ENCODE assay signal across 8 cellular contexts in the genomic region with DNA sequence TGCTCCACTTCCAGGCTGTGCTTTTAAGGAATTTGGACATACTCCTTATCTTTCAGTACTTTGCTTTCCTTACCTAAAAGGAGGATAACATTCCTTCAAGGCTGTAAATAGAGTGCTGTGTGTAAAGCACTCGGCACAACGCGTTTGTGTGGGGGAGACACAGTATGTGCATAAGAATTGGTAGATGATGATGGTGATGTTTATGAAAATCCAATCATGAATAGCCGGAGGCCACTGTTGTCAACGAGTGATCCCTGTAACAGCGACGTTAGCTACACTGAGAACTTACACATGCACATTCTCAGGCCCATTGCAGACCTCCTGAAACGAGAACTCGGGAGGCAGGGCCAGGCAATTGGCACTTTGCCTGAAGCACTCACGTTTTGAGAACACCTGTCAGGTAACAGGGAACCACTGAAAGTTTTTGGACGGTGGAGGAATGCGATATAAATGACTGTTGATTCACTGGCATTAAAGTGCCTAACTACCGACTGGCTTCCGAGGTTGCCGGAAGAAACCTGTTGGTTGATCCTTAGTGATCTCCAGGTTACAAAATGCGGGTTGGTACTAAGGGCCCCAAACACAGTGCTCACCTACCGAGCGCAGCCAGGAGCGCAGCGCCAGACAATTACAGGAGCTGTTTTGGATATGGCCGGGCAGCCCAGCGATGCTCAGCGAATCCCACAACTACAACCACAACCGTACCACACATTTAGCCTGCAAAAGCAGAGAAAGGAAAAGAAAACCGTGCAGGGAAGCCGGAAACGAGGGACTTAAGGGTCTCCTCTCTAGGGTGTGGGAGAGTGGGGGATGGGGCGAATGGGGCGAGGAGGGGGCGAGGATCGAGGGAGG. TPM values are rescaled to one million over a fixed set of nuclear protein-coding genes. Genes with fewer than 3 reads are reported as not detected.
DNase-seq lines count a peak whose midpoint lies in the region; ATAC-seq and TF ChIP-seq lines count a peak whose summit lies in the region.

No MANE protein-coding gene starts in this region.

- H3K27ac ChIP-seq in caudate nucleus (ENCODE audit: low read depth, low read length) (peak overlapping the region; percentile 87), left lung (peak overlapping the region; percentile 78 to 85), temporal lobe (ENCODE audit: low read depth, low read length) (peak overlapping the region; percentile 94)

- ATAC-seq in left lung (peak; percentile 44), HG02870 (IDR thresholded peaks at IDR 0.05; ENCODE audit: unreplicated experiment) (no peak)

- in situ Hi-C loops in GM13977 (cut with MboI; ENCODE audit: low pct_unique_long_range_greater_than_20kb, low sequenced_read_pairs, unreplicated experiment), result no loop called here

- peaks cover 0 to 6% of the 10 kb centered on the region in 2 donors for H3K9me3 ChIP-seq in left lung

- DNase-seq in ELR (ENCODE audit: low read depth), result peak; percentile 30
- peak; percentile 68 for DNase-seq in NCI-H345 (lab: John Stamatoyannopoulos, UW)
- DNase-seq in caudate nucleus (lab: John Stamatoyannopoulos, UW), result peak in 24 of 61 donors; percentile 11 to 74 (median 50)
- DNase-seq in left lung, result no peak
- no peak for DNase-seq in SK-N-DZ (ENCODE audit: low spot score)
- DNase-seq in GM13977 (ENCODE audit: low spot score), result no peak

- no peaks in the 10 kb centered on the region for H3K36me3 ChIP-seq in left lung

- TF ChIP-seq CTCF in left lung (IDR thresholded peaks at IDR 0.05) (no peak), GM13977 (IDR thresholded peaks at IDR 0.05; ENCODE audit: extremely low read depth, insufficient read depth, missing control alignments) (no peak)

- H3K4me1 ChIP-seq in left lung, result peaks cover 0 to 38% of the 10 kb centered on the region in 2 donors

- intact Hi-C loops in left lung (cut with DNase I), result loop anchor here in 1 of 2 donors (5.0 to 10.0 kb wide), 2 partner anchors 136 to 172 kb away; no protein-coding TSS in a partner anchor

- H3K27me3 ChIP-seq in left lung, result peaks cover 0 to 8% of the 10 kb centered on the region in 2 donors

- peak overlapping the region; percentile 52 to 68 for H3K4me3 ChIP-seq in left lung

RNA-seq across cellular contexts. Expression of gene MAP4K4, which starts 1.0 kb away (rescaled TPM):
- total RNA-seq in left lung (10 to 100 TPM; 80.2 to 83.4 TPM), temporal lobe (169 TPM)
- polyA plus RNA-seq in SK-N-DZ (2014; cell fraction: cytosol; rRNA removed), result 48.1 and 53.7 TPM in 2 replicates
- polyA plus RNA-seq in SK-N-DZ (2014; cell fraction: nucleus; rRNA removed), result 111 and 181 TPM in 2 replicates

Comparison
In these comparisons a context has a peak if more than half of its experiments do, and no peak if none do; other contexts are left out.
1. DNase-seq: peak in ELR (single experiment) and NCI-H345 (single experiment); none in left lung (0 of 2), SK-N-DZ (single experiment) and GM13977 (single experiment).
2. Peak in every context shown above with its lines, with median percentiles within 50 percentile points of each other: H3K27ac ChIP-seq.